32 cellular contexts compared by ENCODE assay signal in genomic region chr2:141599721-141600120, GRCh38.
"Had no signal": no experiment of that assay in that cellular context is flagged by ENCODE, and none has a peak within 500 bp of the region (broad histone marks: within the 10 kb centered on the region; RNA-seq: fewer than 3 reads in every experiment).

No MANE protein-coding gene starts in this region.

- H3K4me1 ChIP-seq: adrenal gland, body of pancreas, breast epithelium had no signal

- H3K27me3 ChIP-seq: adrenal gland, body of pancreas, brain microvascular endothelial cell, breast epithelium had no signal

- DNase-seq: activated B cell treated with CpG ODN at 0.5 μM for 24 hours; activated CD4-positive, alpha-beta memory T cell treated with anti-CD3 and anti-CD28 coated beads for 36 hours; activated CD4-positive, alpha-beta T cell treated with anti-CD3 and anti-CD28 coated beads for 4 hours; activated CD4-positive, alpha-beta T cell treated with anti-CD3 and anti-CD28 coated beads, Interleukin-2, amount 10 ng/mL, durations not matched to agents 24 days and 14 days; activated CD4-positive, alpha-beta T cell treated with anti-CD3 and anti-CD28 coated beads, Interleukin-2, amount 50 U/mL, for 1 hour; activated CD4-positive, alpha-beta T cell treated with anti-CD3 and anti-CD28 coated beads, Interleukin-2, amount 50 U/mL, for 4 hours; activated CD4-positive, CD25-positive, alpha-beta regulatory T cell treated with anti-CD3 and anti-CD28 coated beads, Interleukin-2, amount 50 U/mL, for 72 hours; activated CD8-positive, alpha-beta memory T cell treated with anti-CD3 and anti-CD28 coated beads, Interleukin-2, amount 50 U/mL, for 4 hours; activated CD8-positive, alpha-beta T cell treated with anti-CD3 and anti-CD28 coated beads for 36 hours; activated effector memory CD4-positive, alpha-beta T cell treated with anti-CD3 and anti-CD28 coated beads, Interleukin-2, amount 50 U/mL, for 16 hours; activated gamma-delta T cell treated with Interleukin-2 at 50 U/mL for 16 hours; activated naive CD4-positive, alpha-beta T cell; activated naive CD4-positive, alpha-beta T cell treated with anti-CD3 and anti-CD28 coated beads for 36 hours; activated naive CD4-positive, alpha-beta T cell treated with anti-CD3 and anti-CD28 coated beads, Interleukin-2, amount 50 U/mL, for 16 hours; activated naive CD8-positive, alpha-beta T cell treated with anti-CD3 and anti-CD28 coated beads for 36 hours; activated T-cell treated with anti-CD3 and anti-CD28 coated beads for 4 hours; activated T-cell treated with anti-CD3 and anti-CD28 coated beads, Interleukin-2, amount 50 U/mL, for 1 hour; activated T-cell treated with anti-CD3 and anti-CD28 coated beads, Interleukin-2, amount 50 U/mL, for 4 hours; activated T-cell treated with anti-CD3 and anti-CD28 coated beads, Interleukin-2, amount 50 U/mL, for 72 hours; adrenal gland; amniotic stem cell; aorta; body of pancreas; brain microvascular endothelial cell; central memory CD4-positive, alpha-beta T cell; T-helper 1 cell; T-helper 2 cell; T-helper 9 cell had no signal

- H3K36me3 ChIP-seq: adrenal gland, brain microvascular endothelial cell, breast epithelium had no signal

- H3K9me3 ChIP-seq: adrenal gland, body of pancreas, breast epithelium had no signal

- ATAC-seq: activated CD8-positive, alpha-beta T cell treated with anti-CD3 and anti-CD28 coated beads for 36 hours; activated naive CD4-positive, alpha-beta T cell treated with anti-CD3 and anti-CD28 coated beads, Interleukin-2, amount 50 U/mL, for 72 hours; activated T-cell treated with anti-CD3 and anti-CD28 coated beads, Interleukin-2, amount 50 U/mL, for 4 hours; activated T-cell treated with anti-CD3 and anti-CD28 coated beads, Interleukin-2, amount 50 U/mL, for 72 hours; activated T-helper 17 cell treated with anti-CD3 and anti-CD28 coated beads, Interleukin-2, amount 50 U/mL, for 72 hours; body of pancreas had no signal

- H3K27ac ChIP-seq: adrenal gland, body of pancreas, brain microvascular endothelial cell, breast epithelium, VCaP had no signal

- H3K4me3 ChIP-seq: adrenal gland, body of pancreas, breast epithelium had no signal
